9 cellular contexts compared by ENCODE assay signal in genomic region chr1:226989081-226989747, GRCh38. TPM values are rescaled to one million over a fixed set of nuclear protein-coding genes. Genes with fewer than 3 reads are reported as not detected.
DNase-seq lines count a peak whose midpoint lies in the region; ATAC-seq and TF ChIP-seq lines count a peak whose summit lies in the region.
"Had no signal": no experiment of that assay in that cellular context is flagged by ENCODE, and none has a peak within 500 bp of the region (broad histone marks: within the 10 kb centered on the region; RNA-seq: fewer than 3 reads in every experiment).

No MANE protein-coding gene starts in this region.

- no peak for ATAC-seq in activated naive CD4-positive, alpha-beta T cell treated with anti-CD3 and anti-CD28 coated beads, Interleukin-2, amount 50 U/mL, for 72 hours
- ATAC-seq in left lung (peak; percentile 29), GM18520 (IDR thresholded peaks at IDR 0.05; ENCODE audit: unreplicated experiment) (no peak), HG02763 (IDR thresholded peaks at IDR 0.05; ENCODE audit: unreplicated experiment) (no peak)

- H3K4me3 Mint-ChIP-seq in T-helper 2 cell treated with Interferon-gamma antibody and Interleukin-4, amounts not matched to agents 5 μg/mL and 100 μg/mL, for 36 hours, result peak overlapping the region; percentile 11

- no peak for TF ChIP-seq CTCF in left lung (IDR thresholded peaks at IDR 0.05)

- H3K9me3 ChIP-seq in left lung (no peaks in the 10 kb centered on the region), subcutaneous abdominal adipose tissue (ENCODE audit: control insufficient read depth in 5 of 5, low read length in 5 of 5) (no peaks in the 10 kb centered on the region)

- no peak for DNase-seq in T-helper 2 cell treated with Interferon-gamma antibody and Interleukin-4, amounts not matched to agents 5 μg/mL and 100 μg/mL, for 36 hours (ENCODE audit: low spot score)
- DNase-seq in T-helper 2 cell (no peak), left lung (no peak), AG20443 (ENCODE audit: low spot score) (no peak)
- DNase-seq in activated naive CD4-positive, alpha-beta T cell treated with anti-CD3 and anti-CD28 coated beads, Interleukin-2, amount 50 U/mL, for 72 hours (ENCODE audit: low spot score in 2 of 2), result no peak
- DNase-seq: ACHN had no signal

- H3K27me3 Mint-ChIP-seq in T-helper 2 cell treated with Interferon-gamma antibody and Interleukin-4, amounts not matched to agents 5 μg/mL and 100 μg/mL, for 36 hours (ENCODE audit: low read depth), result no peaks in the 10 kb centered on the region

- no peak overlapping the region for H3K4me3 ChIP-seq in left lung
- no peak overlapping the region for H3K4me3 ChIP-seq in subcutaneous abdominal adipose tissue (ENCODE audit: low read depth in 1 of 5, low read length in 5 of 5)

- H3K27ac Mint-ChIP-seq in T-helper 2 cell treated with Interferon-gamma antibody and Interleukin-4, amounts not matched to agents 5 μg/mL and 100 μg/mL, for 36 hours, result peak overlapping the region; percentile 85
- peak overlapping the region; percentile 53 to 76 for H3K27ac Mint-ChIP-seq in activated naive CD4-positive, alpha-beta T cell treated with anti-CD3 and anti-CD28 coated beads, Interleukin-2, amount 50 U/mL, for 72 hours

- H3K27me3 ChIP-seq in left lung, result no peaks in the 10 kb centered on the region
- no peaks in the 10 kb centered on the region for H3K27me3 ChIP-seq in subcutaneous abdominal adipose tissue (ENCODE audit: control insufficient read depth in 5 of 5, insufficient read depth in 4 of 5, low read length in 5 of 5)

- H3K4me1 Mint-ChIP-seq in T-helper 2 cell treated with Interferon-gamma antibody and Interleukin-4, amounts not matched to agents 5 μg/mL and 100 μg/mL, for 36 hours (ENCODE audit: low read depth), result peaks cover 17% of the 10 kb centered on the region

- intact Hi-C loops in left lung (cut with DNase I), result no loop called here

- H3K4me1 ChIP-seq in left lung, result peaks cover 12 to 35% of the 10 kb centered on the region in 2 donors
- H3K4me1 ChIP-seq in subcutaneous abdominal adipose tissue (ENCODE audit: control insufficient read depth in 5 of 5, insufficient read depth in 5 of 5, low read length in 5 of 5), result peaks cover 6 to 37% (median 22%) of the 10 kb centered on the region in 5 donors

- no peaks in the 10 kb centered on the region for H3K9me3 Mint-ChIP-seq in T-helper 2 cell treated with Interferon-gamma antibody and Interleukin-4, amounts not matched to agents 5 μg/mL and 100 μg/mL, for 36 hours
- H3K9me3 Mint-ChIP-seq in activated naive CD4-positive, alpha-beta T cell treated with anti-CD3 and anti-CD28 coated beads, Interleukin-2, amount 50 U/mL, for 72 hours, result no peaks in the 10 kb centered on the region

- peak overlapping the region in 1 of 5 donors; percentile 29 for H3K9ac ChIP-seq in subcutaneous abdominal adipose tissue (ENCODE audit: low read length in 5 of 5)

- H3K27ac ChIP-seq in left lung, result peak overlapping the region; percentile 2 to 75
- peak overlapping the region; percentile 50 for H3K27ac ChIP-seq in subcutaneous abdominal adipose tissue (ENCODE audit: low read depth, low read length)

- H3K36me3 ChIP-seq in left lung (peaks cover 0 to 44% of the 10 kb centered on the region in 2 donors), subcutaneous abdominal adipose tissue (ENCODE audit: control insufficient read depth in 5 of 5, insufficient read depth in 5 of 5, low read length in 5 of 5) (peaks cover 0 to 56% (median 45%) of the 10 kb centered on the region in 5 donors)

- H3K36me3 Mint-ChIP-seq in T-helper 2 cell treated with Interferon-gamma antibody and Interleukin-4, amounts not matched to agents 5 μg/mL and 100 μg/mL, for 36 hours (ENCODE audit: low read depth), result peaks cover 11% of the 10 kb centered on the region
- peaks cover 5 to 8% of the 10 kb centered on the region in 2 donors for H3K36me3 Mint-ChIP-seq in activated naive CD4-positive, alpha-beta T cell treated with anti-CD3 and anti-CD28 coated beads, Interleukin-2, amount 50 U/mL, for 72 hours

RNA-seq across cellular contexts. Expression of gene COQ8A, which starts 49.1 kb away (rescaled TPM):
- total RNA-seq in activated naive CD4-positive, alpha-beta T cell treated with anti-CD3 and anti-CD28 coated beads, Interleukin-2, amount 50 U/mL, for 72 hours, result 10 to 100 TPM; 20.5 to 28.1 TPM
- 10 to 100 TPM; 14.5 to 20.3 TPM for total RNA-seq in left lung
